In genomic region chr16:3170440-3171180, GRCh38 we compare ENCODE assay signal across 10 cellular contexts. TPM values are rescaled to one million over a fixed set of nuclear protein-coding genes. Genes with fewer than 3 reads are reported as not detected.
DNase-seq lines count a peak whose midpoint lies in the region; ATAC-seq and FAIRE-seq lines count a peak whose summit lies in the region.
"Had no signal": no experiment of that assay in that cellular context is flagged by ENCODE, and none has a peak within 500 bp of the region (broad histone marks: within the 10 kb centered on the region; RNA-seq: fewer than 3 reads in every experiment).

No MANE protein-coding gene starts in this region.

- peaks cover 58% of the 10 kb centered on the region for H3K27me3 Mint-ChIP-seq in activated CD4-positive, alpha-beta T cell treated with anti-CD3 and anti-CD28 coated beads, Interleukin-2, amount 10 ng/mL, durations not matched to agents 24 days and 14 days
- peaks cover 66% of the 10 kb centered on the region for H3K27me3 Mint-ChIP-seq in activated CD8-positive, alpha-beta memory T cell treated with anti-CD3 and anti-CD28 coated beads, Interleukin-2, amount 10 ng/mL, durations not matched to agents 7 days and 5 days
- H3K27me3 Mint-ChIP-seq in stimulated activated naive CD8-positive, alpha-beta T cell treated with anti-CD3 and anti-CD28 coated beads, Interleukin-15, Interleukin-2, amounts not matched to agents 100 ng/mL and 50 ng/mL, for 24 hours = peaks cover 44% of the 10 kb centered on the region

- ATAC-seq in activated CD8-positive, alpha-beta memory T cell treated with anti-CD3 and anti-CD28 coated beads, Interleukin-2, amount 10 ng/mL, durations not matched to agents 7 days and 5 days = no peak
- ATAC-seq in HG03439 (IDR thresholded peaks at IDR 0.05; ENCODE audit: unreplicated experiment) = no peak
- ATAC-seq in HG03432 (IDR thresholded peaks at IDR 0.05; ENCODE audit: unreplicated experiment) = no peak

- peak overlapping the region; percentile 80 for H3K4me3 Mint-ChIP-seq in activated CD4-positive, alpha-beta T cell treated with anti-CD3 and anti-CD28 coated beads, Interleukin-2, amount 10 ng/mL, durations not matched to agents 24 days and 14 days
- H3K4me3 Mint-ChIP-seq in activated CD8-positive, alpha-beta memory T cell treated with anti-CD3 and anti-CD28 coated beads, Interleukin-2, amount 10 ng/mL, durations not matched to agents 7 days and 5 days = peak overlapping the region; percentile 40
- peak overlapping the region; percentile 76 for H3K4me3 Mint-ChIP-seq in stimulated activated naive CD8-positive, alpha-beta T cell treated with anti-CD3 and anti-CD28 coated beads, Interleukin-15, Interleukin-2, amounts not matched to agents 100 ng/mL and 50 ng/mL, for 24 hours

- peak overlapping the region; percentile 83 for H3K27ac Mint-ChIP-seq in activated CD4-positive, alpha-beta T cell treated with anti-CD3 and anti-CD28 coated beads, Interleukin-2, amount 10 ng/mL, durations not matched to agents 24 days and 14 days
- peak overlapping the region; percentile 45 for H3K27ac Mint-ChIP-seq in activated CD8-positive, alpha-beta memory T cell treated with anti-CD3 and anti-CD28 coated beads, Interleukin-2, amount 10 ng/mL, durations not matched to agents 7 days and 5 days
- H3K27ac Mint-ChIP-seq in stimulated activated naive CD8-positive, alpha-beta T cell treated with anti-CD3 and anti-CD28 coated beads, Interleukin-15, Interleukin-2, amounts not matched to agents 100 ng/mL and 50 ng/mL, for 24 hours = peak overlapping the region; percentile 36

- intact Hi-C loops in activated CD4-positive, alpha-beta T cell treated with anti-CD3 and anti-CD28 coated beads, Interleukin-2, amount 10 ng/mL, durations not matched to agents 24 days and 14 days (cut with micrococcal nuclease) = loop anchor here (1.0 kb wide), 2 partner anchors 13 to 20 kb away; no protein-coding TSS in a partner anchor

- H3K9ac ChIP-seq in iPS-15b (ENCODE audit: low read depth, low read length) = no peak overlapping the region

- peaks cover 3% of the 10 kb centered on the region for H3K36me3 Mint-ChIP-seq in activated CD4-positive, alpha-beta T cell treated with anti-CD3 and anti-CD28 coated beads, Interleukin-2, amount 10 ng/mL, durations not matched to agents 24 days and 14 days (ENCODE audit: low read depth)
- no peaks in the 10 kb centered on the region for H3K36me3 Mint-ChIP-seq in activated CD8-positive, alpha-beta memory T cell treated with anti-CD3 and anti-CD28 coated beads, Interleukin-2, amount 10 ng/mL, durations not matched to agents 7 days and 5 days
- no peaks in the 10 kb centered on the region for H3K36me3 Mint-ChIP-seq in stimulated activated naive CD8-positive, alpha-beta T cell treated with anti-CD3 and anti-CD28 coated beads, Interleukin-15, Interleukin-2, amounts not matched to agents 100 ng/mL and 50 ng/mL, for 24 hours (ENCODE audit: low read depth)

- H3K9me3 ChIP-seq in iPS-15b (ENCODE audit: control insufficient read depth, insufficient read depth, low read length) = no peaks in the 10 kb centered on the region

- H3K9me3 Mint-ChIP-seq in activated CD4-positive, alpha-beta T cell treated with anti-CD3 and anti-CD28 coated beads, Interleukin-2, amount 10 ng/mL, durations not matched to agents 24 days and 14 days = peaks cover 3% of the 10 kb centered on the region
- no peaks in the 10 kb centered on the region for H3K9me3 Mint-ChIP-seq in activated CD8-positive, alpha-beta memory T cell treated with anti-CD3 and anti-CD28 coated beads, Interleukin-2, amount 10 ng/mL, durations not matched to agents 7 days and 5 days (ENCODE audit: low read depth)
- H3K9me3 Mint-ChIP-seq in stimulated activated naive CD8-positive, alpha-beta T cell treated with anti-CD3 and anti-CD28 coated beads, Interleukin-15, Interleukin-2, amounts not matched to agents 100 ng/mL and 50 ng/mL, for 24 hours = no peaks in the 10 kb centered on the region

- peak overlapping the region; percentile 79 for H3K4me3 ChIP-seq in iPS-15b (ENCODE audit: low read depth, low read length)

- FAIRE-seq in frontal cortex (lab: Jason Lieb, UNC) = no peak
- FAIRE-seq: colon, small intestine had no signal

- CTCF ChIA-PET in activated CD8-positive, alpha-beta memory T cell treated with anti-CD3 and anti-CD28 coated beads, Interleukin-2, amount 10 ng/mL, durations not matched to agents 7 days and 5 days (lab: Charles Lee) = interaction anchor here (0.8 to 3.2 kb wide), 11 partner anchors 13 to 142 kb away, joined by 3 to 17 read pairs (median 7); partner anchors contain the start of gene ZNF213

- peaks cover 3% of the 10 kb centered on the region for H3K4me1 ChIP-seq in iPS-15b (ENCODE audit: control insufficient read depth, insufficient read depth, low read length)

- H3K27me3 ChIP-seq in iPS-15b (ENCODE audit: control insufficient read depth, insufficient read depth, low read length) = peaks cover 37% of the 10 kb centered on the region

- no peaks in the 10 kb centered on the region for H3K36me3 ChIP-seq in iPS-15b (ENCODE audit: control insufficient read depth, insufficient read depth, low read length)

- peak; percentile 73 for DNase-seq in activated CD4-positive, alpha-beta T cell treated with anti-CD3 and anti-CD28 coated beads, Interleukin-2, amount 10 ng/mL, durations not matched to agents 24 days and 14 days
- DNase-seq in activated CD4-positive, alpha-beta T cell treated with anti-CD3 and anti-CD28 coated beads for 1 hour = no peak
- no peak for DNase-seq in activated CD8-positive, alpha-beta memory T cell treated with anti-CD3 and anti-CD28 coated beads, Interleukin-2, amount 10 ng/mL, durations not matched to agents 7 days and 5 days
- DNase-seq in frontal cortex (ENCODE audit: low spot score in 2 of 2) = no peak
- DNase-seq: small intestine had no signal

- peaks cover 33% of the 10 kb centered on the region for H3K4me1 Mint-ChIP-seq in activated CD4-positive, alpha-beta T cell treated with anti-CD3 and anti-CD28 coated beads, Interleukin-2, amount 10 ng/mL, durations not matched to agents 24 days and 14 days
- peaks cover 39% of the 10 kb centered on the region for H3K4me1 Mint-ChIP-seq in activated CD8-positive, alpha-beta memory T cell treated with anti-CD3 and anti-CD28 coated beads, Interleukin-2, amount 10 ng/mL, durations not matched to agents 7 days and 5 days
- H3K4me1 Mint-ChIP-seq in stimulated activated naive CD8-positive, alpha-beta T cell treated with anti-CD3 and anti-CD28 coated beads, Interleukin-15, Interleukin-2, amounts not matched to agents 100 ng/mL and 50 ng/mL, for 24 hours (ENCODE audit: low read depth) = peaks cover 46% of the 10 kb centered on the region

RNA-seq across cellular contexts. Expression of gene OR1F1, which starts 17.4 kb away (rescaled TPM):
- not detected in 2 replicates for total RNA-seq in activated CD4-positive, alpha-beta T cell treated with anti-CD3 and anti-CD28 coated beads, Interleukin-2, amount 10 ng/mL, durations not matched to agents 24 days and 14 days
- not detected for total RNA-seq in activated CD8-positive, alpha-beta memory T cell treated with anti-CD3 and anti-CD28 coated beads, Interleukin-2, amount 10 ng/mL, durations not matched to agents 7 days and 5 days
- 0.41 TPM for total RNA-seq in frontal cortex

RNA-seq across cellular contexts. Expression of gene ZNF213, which starts 35.8 kb away (rescaled TPM):
- 9.5 and 10.6 TPM in 2 replicates for total RNA-seq in activated CD4-positive, alpha-beta T cell treated with anti-CD3 and anti-CD28 coated beads, Interleukin-2, amount 10 ng/mL, durations not matched to agents 24 days and 14 days
- total RNA-seq in activated CD8-positive, alpha-beta memory T cell treated with anti-CD3 and anti-CD28 coated beads, Interleukin-2, amount 10 ng/mL, durations not matched to agents 7 days and 5 days = 10 to 100 TPM; 10.6 to 12.3 TPM
- 6.9 TPM for total RNA-seq in frontal cortex

RNA-seq across cellular contexts. Expression of gene ZNF205, which starts 58.2 kb away (rescaled TPM):
- 0.21 and 0.47 TPM in 2 replicates for total RNA-seq in activated CD4-positive, alpha-beta T cell treated with anti-CD3 and anti-CD28 coated beads, Interleukin-2, amount 10 ng/mL, durations not matched to agents 24 days and 14 days
- not detected for total RNA-seq in activated CD8-positive, alpha-beta memory T cell treated with anti-CD3 and anti-CD28 coated beads, Interleukin-2, amount 10 ng/mL, durations not matched to agents 7 days and 5 days
- 17.9 TPM for total RNA-seq in frontal cortex

Comparison
In these comparisons a context has a peak if more than half of its experiments do, and no peak if none do; other contexts are left out.
1. RNA of gene ZNF205, which starts 58.2 kb away (total RNA-seq): 17.9 TPM in frontal cortex (single experiment); 0.21 to 0.47 TPM in activated CD4-positive, alpha-beta T cell treated with anti-CD3 and anti-CD28 coated beads, Interleukin-2, amount 10 ng/mL, durations not matched to agents 24 days and 14 days and not detected in activated CD8-positive, alpha-beta memory T cell treated with anti-CD3 and anti-CD28 coated beads, Interleukin-2, amount 10 ng/mL, durations not matched to agents 7 days and 5 days; every median in the first group is over 10 times any median in the second.
2. Peak in every context shown above with its lines, with median percentiles within 50 percentile points of each other: H3K27ac Mint-ChIP-seq and H3K4me3 Mint-ChIP-seq.